Comparison of ENCODE assay signal across 17 cellular contexts in genomic region chr3:60055765-60056164, GRCh38.
A peak's percentile ranks its signal among the peaks of the same experiment; 100 is the strongest.
DNase-seq lines count a peak whose midpoint lies in the region; ATAC-seq and TF ChIP-seq lines count a peak whose summit lies in the region.
"Had no signal": no experiment of that assay in that cellular context is flagged by ENCODE, and none has a peak within 500 bp of the region (broad histone marks: within the 10 kb centered on the region; RNA-seq: fewer than 3 reads in every experiment).

No MANE protein-coding gene starts in this region.

- H2AFZ ChIP-seq in OCI-LY7 (ENCODE audit: low read length), result no peak overlapping the region
- H2AFZ ChIP-seq: PC-9 had no signal

- no peak overlapping the region for H3K4me3 Mint-ChIP-seq in MCF 10A (ENCODE audit: unreplicated experiment)
- H3K4me3 Mint-ChIP-seq: natural killer cell had no signal

- TF ChIP-seq CTCF in MCF 10A (IDR thresholded peaks at IDR 0.05; ENCODE audit: unreplicated experiment) (no peak), breast epithelium (IDR thresholded peaks at IDR 0.05) (no peak), OCI-LY7 (conservative IDR thresholded peaks at IDR 0.05; ENCODE audit: low read length) (no peak)

- no peak overlapping the region for H3K27ac Mint-ChIP-seq in MCF 10A (ENCODE audit: low read depth, unreplicated experiment)
- H3K27ac Mint-ChIP-seq: natural killer cell had no signal

- BruUV-seq in MCF 10A (replicated peaks; lab: Mats Ljungman, UMichigan), result no TSS peak
- no TSS peak for BruUV-seq in OCI-LY7 (replicated peaks; lab: Mats Ljungman, UMichigan)

- H3K36me3 Mint-ChIP-seq in MCF 10A (ENCODE audit: insufficient read depth, unreplicated experiment), result no peaks in the 10 kb centered on the region
- H3K36me3 Mint-ChIP-seq: natural killer cell had no signal

- POLR2A ChIA-PET in MCF 10A (lab: Yijun Ruan, JAX), result interaction anchor here (1.4 kb wide), 1 partner anchor 9 kb away, joined by 3 read pairs; no protein-coding TSS in a partner anchor
- POLR2A ChIA-PET in OCI-LY7 (lab: Charles Lee), result interaction anchor here (0.8 to 1.4 kb wide), 2 partner anchors 20 to 39 kb away, joined by 3 read pairs; no protein-coding TSS in a partner anchor

- no peaks in the 10 kb centered on the region for H3K27me3 Mint-ChIP-seq in MCF 10A (ENCODE audit: insufficient read depth, unreplicated experiment)
- H3K27me3 Mint-ChIP-seq: stimulated activated naive CD8-positive, alpha-beta T cell treated with anti-CD3 and anti-CD28 coated beads, Interleukin-15, amount 100 ng/mL, for 72 hours had no signal

- no peaks in the 10 kb centered on the region for H3K9me3 Mint-ChIP-seq in MCF 10A (ENCODE audit: unreplicated experiment)

- intact Hi-C loops in MCF 10A (cut with micrococcal nuclease) (no loop called here), breast epithelium (cut with DNase I; ENCODE audit: low total_unique reads) (no loop called here), OCI-LY7 (cut with micrococcal nuclease; ENCODE audit: unreplicated experiment) (no loop called here)

- H3K4me1 ChIP-seq in breast epithelium, result no peaks in the 10 kb centered on the region
- H3K4me1 ChIP-seq in effector memory CD4-positive, alpha-beta T cell (ENCODE audit: control insufficient read depth, insufficient read depth, low read length, poor library complexity, severe bottlenecking), result peaks cover 6% of the 10 kb centered on the region
- no peaks in the 10 kb centered on the region for H3K4me1 ChIP-seq in OCI-LY7 (ENCODE audit: insufficient read depth, low read length, poor library complexity, severe bottlenecking)

- no peaks in the 10 kb centered on the region for H3K79me2 ChIP-seq in OCI-LY7 (ENCODE audit: insufficient read depth, low read depth, low read length)

- TF ChIP-seq POLR2A in breast epithelium (IDR thresholded peaks at IDR 0.05), result no peak

- H4K20me1 ChIP-seq in OCI-LY7 (ENCODE audit: insufficient read depth, low read length), result no peaks in the 10 kb centered on the region; the same call in 1 of the 2 replicates

- H3K36me3 ChIP-seq in breast epithelium, result no peaks in the 10 kb centered on the region
- no peaks in the 10 kb centered on the region for H3K36me3 ChIP-seq in effector memory CD4-positive, alpha-beta T cell (ENCODE audit: control insufficient read depth, insufficient read depth, low read length)
- H3K36me3 ChIP-seq in OCI-LY7 (ENCODE audit: insufficient read depth, low read length), result no peaks in the 10 kb centered on the region

- H3K4me1 Mint-ChIP-seq in MCF 10A (ENCODE audit: insufficient read depth, unreplicated experiment), result peaks cover 24% of the 10 kb centered on the region
- H3K4me1 Mint-ChIP-seq: natural killer cell had no signal

- no peak overlapping the region for H3K4me2 ChIP-seq in OCI-LY7 (ENCODE audit: low read length)
- H3K4me2 ChIP-seq: PC-9 had no signal

- no peaks in the 10 kb centered on the region; the same call in 1 of the 2 replicates for H3K9me2 ChIP-seq in OCI-LY7 (ENCODE audit: insufficient read depth, low read length)

- H3K27me3 ChIP-seq in breast epithelium, result no peaks in the 10 kb centered on the region
- no peaks in the 10 kb centered on the region for H3K27me3 ChIP-seq in effector memory CD4-positive, alpha-beta T cell (replicated peaks; ENCODE audit: control insufficient read depth, insufficient read depth, low read length, poor library complexity, severe bottlenecking)

- no peak for ATAC-seq in GM19467 (IDR thresholded peaks at IDR 0.05; ENCODE audit: unreplicated experiment)
- ATAC-seq: natural killer cell; sciatic nerve; stimulated activated naive CD8-positive, alpha-beta T cell treated with anti-CD3 and anti-CD28 coated beads, Interleukin-15, amount 100 ng/mL, for 72 hours had no signal

- DNase-seq in MCF 10A (ENCODE audit: unreplicated experiment) (peak; percentile 25), breast epithelium (ENCODE audit: low spot score in 2 of 2) (no peak), NCI-H1105 treated with DMSO at 0.1 percent for 48 hours (lab: John Stamatoyannopoulos, UW) (peak; percentile 63), skeletal muscle cell (ENCODE audit: low read depth) (peak; percentile 20), OCI-LY7 (ENCODE audit: low spot score) (no peak)
- no peak for DNase-seq in effector memory CD4-positive, alpha-beta T cell
- DNase-seq: activated CD4-positive, alpha-beta T cell treated with anti-CD3 and anti-CD28 coated beads, Interleukin-2, amount 50 U/mL, for 1 hour; head of caudate nucleus; MV-4-11; natural killer cell; NCI-H226; PC-9; stimulated activated naive CD8-positive, alpha-beta T cell treated with anti-CD3 and anti-CD28 coated beads, Interleukin-15, amount 100 ng/mL, for 72 hours; SW 1271 had no signal

- no peak overlapping the region for H3K4me3 ChIP-seq in breast epithelium
- H3K4me3 ChIP-seq in effector memory CD4-positive, alpha-beta T cell (ENCODE audit: insufficient read depth, low read depth, low read length, poor library complexity, severe bottlenecking), result no peak overlapping the region
- H3K4me3 ChIP-seq in skeletal muscle cell (ENCODE audit: low read depth, low read length), result no peak overlapping the region
- no peak overlapping the region for H3K4me3 ChIP-seq in OCI-LY7 (ENCODE audit: low read depth, low read length, poor library complexity, severe bottlenecking)
- H3K4me3 ChIP-seq: PC-9 had no signal

- H3K9me3 ChIP-seq in breast epithelium (no peaks in the 10 kb centered on the region), OCI-LY7 (ENCODE audit: low read length) (0 out of 2 replicates have a peak, but pooled peaks cover 6% of the 10 kb centered on the region)
- H3K9me3 ChIP-seq in effector memory CD4-positive, alpha-beta T cell (ENCODE audit: control insufficient read depth, low read length), result no peaks in the 10 kb centered on the region

- H3K27ac ChIP-seq in breast epithelium (no peak overlapping the region), OCI-LY7 (ENCODE audit: low read depth, low read length, poor library complexity, severe bottlenecking) (no peak overlapping the region)
- H3K27ac ChIP-seq in effector memory CD4-positive, alpha-beta T cell (ENCODE audit: insufficient read depth, low read length, poor library complexity, severe bottlenecking), result peak overlapping the region; percentile 44
- H3K27ac ChIP-seq: epithelial cell of prostate, PC-9 had no signal

- CTCF ChIA-PET in MCF 10A (lab: Yijun Ruan, JAX) (interaction anchor here (0.5 to 0.9 kb wide), 3 partner anchors 9 to 493 kb away, joined by 3 to 4 read pairs (median 3); no protein-coding TSS in a partner anchor), OCI-LY7 (lab: Charles Lee; ENCODE audit: unreplicated experiment) (no interaction called here)

Comparison
In these comparisons a context has a peak if more than half of its experiments do, and no peak if none do; other contexts are left out.
1. DNase-seq: peak in MCF 10A (single experiment), NCI-H1105 treated with DMSO at 0.1 percent for 48 hours (single experiment) and skeletal muscle cell (single experiment); none in breast epithelium (0 of 2), effector memory CD4-positive, alpha-beta T cell (0 of 3) and OCI-LY7 (single experiment).